Comparison of ENCODE assay signal across 2 cellular contexts in the genomic region with DNA sequence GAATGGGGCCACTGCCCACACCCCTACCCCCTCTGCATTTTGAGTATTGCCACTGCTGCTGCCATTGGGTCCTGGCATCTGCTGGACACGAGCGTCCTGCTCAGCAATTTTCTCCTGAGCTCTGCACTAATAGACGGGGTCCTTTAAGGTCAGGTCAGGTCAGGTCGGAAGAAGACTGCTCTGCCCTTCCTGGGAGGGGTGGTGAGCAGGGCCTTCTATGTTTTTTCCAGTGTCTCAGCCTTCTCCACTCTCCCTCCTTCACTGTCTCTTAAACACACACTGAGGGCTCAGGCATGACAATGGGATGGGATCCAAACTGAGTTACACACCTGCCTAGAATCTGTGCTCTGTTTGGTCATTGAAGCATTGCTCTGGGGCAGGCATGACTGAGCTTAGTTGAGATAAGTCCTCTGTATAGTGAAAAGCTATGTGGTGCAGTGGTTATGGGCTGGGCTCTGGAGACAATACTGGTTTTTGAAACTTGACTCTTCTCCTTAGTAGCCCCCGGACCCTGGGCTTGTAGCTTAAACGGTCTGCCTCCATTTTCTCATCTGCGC.
TF ChIP-seq lines count a peak whose summit lies in the region.

No MANE protein-coding gene starts in this region.

TF ChIP-seq in IMR-90, 13 proteins besides CTCF, POLR2A, EP300 and RAD21:
- TF ChIP-seq FOS (IDR thresholded peaks at IDR 0.05; ENCODE audit: low read depth, low read length) (no peak), CHD1 (IDR thresholded peaks at IDR 0.05; ENCODE audit: low read depth, low read length) (no peak), MAZ (IDR thresholded peaks at IDR 0.05; ENCODE audit: borderline replicate concordance, low read depth, low read length) (no peak), RCOR1 (IDR thresholded peaks at IDR 0.05; ENCODE audit: insufficient replicate concordance, low read length) (no peak), MXI1 (IDR thresholded peaks at IDR 0.05; ENCODE audit: borderline replicate concordance, low read depth, low read length) (no peak), CEBPB (IDR thresholded peaks at IDR 0.05; ENCODE audit: low read depth, low read length) (no peak), NFE2L2 (IDR thresholded peaks at IDR 0.05; ENCODE audit: low read depth, low read length) (no peak), MAFK (IDR thresholded peaks at IDR 0.05; ENCODE audit: low read depth, low read length) (no peak), RFX5 (IDR thresholded peaks at IDR 0.05; ENCODE audit: low read depth, low read length) (no peak), SMC3 (IDR thresholded peaks at IDR 0.05; ENCODE audit: low read depth, low read length) (no peak)
- TF ChIP-seq, protein P1, sequence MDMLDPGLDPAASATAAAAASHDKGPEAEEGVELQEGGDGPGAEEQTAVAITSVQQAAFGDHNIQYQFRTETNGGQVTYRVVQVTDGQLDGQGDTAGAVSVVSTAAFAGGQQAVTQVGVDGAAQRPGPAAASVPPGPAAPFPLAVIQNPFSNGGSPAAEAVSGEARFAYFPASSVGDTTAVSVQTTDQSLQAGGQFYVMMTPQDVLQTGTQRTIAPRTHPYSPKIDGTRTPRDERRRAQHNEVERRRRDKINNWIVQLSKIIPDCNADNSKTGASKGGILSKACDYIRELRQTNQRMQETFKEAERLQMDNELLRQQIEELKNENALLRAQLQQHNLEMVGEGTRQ (IDR thresholded peaks at IDR 0.05; ENCODE audit: low read depth, low read length): no peak
- TF ChIP-seq, protein P2, sequence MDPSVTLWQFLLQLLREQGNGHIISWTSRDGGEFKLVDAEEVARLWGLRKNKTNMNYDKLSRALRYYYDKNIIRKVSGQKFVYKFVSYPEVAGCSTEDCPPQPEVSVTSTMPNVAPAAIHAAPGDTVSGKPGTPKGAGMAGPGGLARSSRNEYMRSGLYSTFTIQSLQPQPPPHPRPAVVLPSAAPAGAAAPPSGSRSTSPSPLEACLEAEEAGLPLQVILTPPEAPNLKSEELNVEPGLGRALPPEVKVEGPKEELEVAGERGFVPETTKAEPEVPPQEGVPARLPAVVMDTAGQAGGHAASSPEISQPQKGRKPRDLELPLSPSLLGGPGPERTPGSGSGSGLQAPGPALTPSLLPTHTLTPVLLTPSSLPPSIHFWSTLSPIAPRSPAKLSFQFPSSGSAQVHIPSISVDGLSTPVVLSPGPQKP (IDR thresholded peaks at IDR 0.05; ENCODE audit: borderline replicate concordance, low read depth, low read length): no peak

TF ChIP-seq in GM12878, 131 proteins besides CTCF, POLR2A, EP300 and RAD21:
- TF ChIP-seq, protein P3, sequence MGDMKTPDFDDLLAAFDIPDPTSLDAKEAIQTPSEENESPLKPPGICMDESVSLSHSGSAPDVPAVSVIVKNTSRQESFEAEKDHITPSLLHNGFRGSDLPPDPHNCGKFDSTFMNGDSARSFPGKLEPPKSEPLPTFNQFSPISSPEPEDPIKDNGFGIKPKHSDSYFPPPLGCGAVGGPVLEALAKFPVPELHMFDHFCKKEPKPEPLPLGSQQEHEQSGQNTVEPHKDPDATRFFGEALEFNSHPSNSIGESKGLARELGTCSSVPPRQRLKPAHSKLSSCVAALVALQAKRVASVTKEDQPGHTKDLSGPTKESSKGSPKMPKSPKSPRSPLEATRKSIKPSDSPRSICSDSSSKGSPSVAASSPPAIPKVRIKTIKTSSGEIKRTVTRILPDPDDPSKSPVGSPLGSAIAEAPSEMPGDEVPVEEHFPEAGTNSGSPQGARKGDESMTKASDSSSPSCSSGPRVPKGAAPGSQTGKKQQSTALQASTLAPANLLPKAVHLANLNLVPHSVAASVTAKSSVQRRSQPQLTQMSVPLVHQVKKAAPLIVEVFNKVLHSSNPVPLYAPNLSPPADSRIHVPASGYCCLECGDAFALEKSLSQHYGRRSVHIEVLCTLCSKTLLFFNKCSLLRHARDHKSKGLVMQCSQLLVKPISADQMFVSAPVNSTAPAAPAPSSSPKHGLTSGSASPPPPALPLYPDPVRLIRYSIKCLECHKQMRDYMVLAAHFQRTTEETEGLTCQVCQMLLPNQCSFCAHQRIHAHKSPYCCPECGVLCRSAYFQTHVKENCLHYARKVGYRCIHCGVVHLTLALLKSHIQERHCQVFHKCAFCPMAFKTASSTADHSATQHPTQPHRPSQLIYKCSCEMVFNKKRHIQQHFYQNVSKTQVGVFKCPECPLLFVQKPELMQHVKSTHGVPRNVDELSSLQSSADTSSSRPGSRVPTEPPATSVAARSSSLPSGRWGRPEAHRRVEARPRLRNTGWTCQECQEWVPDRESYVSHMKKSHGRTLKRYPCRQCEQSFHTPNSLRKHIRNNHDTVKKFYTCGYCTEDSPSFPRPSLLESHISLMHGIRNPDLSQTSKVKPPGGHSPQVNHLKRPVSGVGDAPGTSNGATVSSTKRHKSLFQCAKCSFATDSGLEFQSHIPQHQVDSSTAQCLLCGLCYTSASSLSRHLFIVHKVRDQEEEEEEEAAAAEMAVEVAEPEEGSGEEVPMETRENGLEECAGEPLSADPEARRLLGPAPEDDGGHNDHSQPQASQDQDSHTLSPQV (IDR thresholded peaks at IDR 0.05): no peak
- TF ChIP-seq SUPT20H (IDR thresholded peaks at IDR 0.05; ENCODE audit: borderline replicate concordance, control insufficient read depth, low read depth, low read length) (no peak), DPF2 (IDR thresholded peaks at IDR 0.05) (no peak), POU2F2 (IDR thresholded peaks at IDR 0.05; ENCODE audit: borderline replicate concordance, low read depth, low read length) (no peak), MEF2B (IDR thresholded peaks at IDR 0.05; ENCODE audit: partially characterized antibody, poor library complexity, severe bottlenecking) (no peak), TBL1XR1 (IDR thresholded peaks at IDR 0.05; ENCODE audit: low read depth, low read length) (no peak), RFX5 (IDR thresholded peaks at IDR 0.05; ENCODE audit: low read depth, low read length) (no peak), SPI1 (IDR thresholded peaks at IDR 0.05; ENCODE audit: borderline replicate concordance, insufficient read depth, low read depth, low read length) (no peak), YY1 (IDR thresholded peaks at IDR 0.05; ENCODE audit: low read depth, low read length) (no peak), EED (IDR thresholded peaks at IDR 0.05; ENCODE audit: low read depth) (no peak), BRCA1 (IDR thresholded peaks at IDR 0.05; ENCODE audit: low read depth, low read length) (no peak), NFIC (IDR thresholded peaks at IDR 0.05; ENCODE audit: low read depth, low read length) (no peak), FOS (IDR thresholded peaks at IDR 0.05; ENCODE audit: borderline replicate concordance, extremely low read depth, insufficient read length) (no peak), ETV6 (conservative IDR thresholded peaks at IDR 0.05 in 1 of 2, IDR thresholded peaks at IDR 0.05 in 1 of 2; ENCODE audit: borderline replicate concordance in 1 of 2, low read depth in 1 of 2) (no peak)
- TF ChIP-seq, protein P4, sequence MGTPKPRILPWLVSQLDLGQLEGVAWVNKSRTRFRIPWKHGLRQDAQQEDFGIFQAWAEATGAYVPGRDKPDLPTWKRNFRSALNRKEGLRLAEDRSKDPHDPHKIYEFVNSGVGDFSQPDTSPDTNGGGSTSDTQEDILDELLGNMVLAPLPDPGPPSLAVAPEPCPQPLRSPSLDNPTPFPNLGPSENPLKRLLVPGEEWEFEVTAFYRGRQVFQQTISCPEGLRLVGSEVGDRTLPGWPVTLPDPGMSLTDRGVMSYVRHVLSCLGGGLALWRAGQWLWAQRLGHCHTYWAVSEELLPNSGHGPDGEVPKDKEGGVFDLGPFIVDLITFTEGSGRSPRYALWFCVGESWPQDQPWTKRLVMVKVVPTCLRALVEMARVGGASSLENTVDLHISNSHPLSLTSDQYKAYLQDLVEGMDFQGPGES (IDR thresholded peaks at IDR 0.05): no peak
- TF ChIP-seq, protein P5, sequence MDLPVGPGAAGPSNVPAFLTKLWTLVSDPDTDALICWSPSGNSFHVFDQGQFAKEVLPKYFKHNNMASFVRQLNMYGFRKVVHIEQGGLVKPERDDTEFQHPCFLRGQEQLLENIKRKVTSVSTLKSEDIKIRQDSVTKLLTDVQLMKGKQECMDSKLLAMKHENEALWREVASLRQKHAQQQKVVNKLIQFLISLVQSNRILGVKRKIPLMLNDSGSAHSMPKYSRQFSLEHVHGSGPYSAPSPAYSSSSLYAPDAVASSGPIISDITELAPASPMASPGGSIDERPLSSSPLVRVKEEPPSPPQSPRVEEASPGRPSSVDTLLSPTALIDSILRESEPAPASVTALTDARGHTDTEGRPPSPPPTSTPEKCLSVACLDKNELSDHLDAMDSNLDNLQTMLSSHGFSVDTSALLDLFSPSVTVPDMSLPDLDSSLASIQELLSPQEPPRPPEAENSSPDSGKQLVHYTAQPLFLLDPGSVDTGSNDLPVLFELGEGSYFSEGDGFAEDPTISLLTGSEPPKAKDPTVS (IDR thresholded peaks at IDR 0.05; ENCODE audit: low read depth, low read length): no peak
